ENCODE assay signal across 10 cellular contexts in genomic region chr16:11793840-11794239, GRCh38. TPM values are rescaled to one million over a fixed set of nuclear protein-coding genes. Genes with fewer than 3 reads are reported as not detected.
A peak's percentile ranks its signal among the peaks of the same experiment; 100 is the strongest.
DNase-seq lines count a peak whose midpoint lies in the region; ATAC-seq and TF ChIP-seq lines count a peak whose summit lies in the region.
"Had no signal": no experiment of that assay in that cellular context is flagged by ENCODE, and none has a peak within 500 bp of the region (broad histone marks: within the 10 kb centered on the region; RNA-seq: fewer than 3 reads in every experiment).

No MANE protein-coding gene starts in this region.

- H3K9me2 ChIP-seq in GM23338 (ENCODE audit: insufficient read depth) = no peaks in the 10 kb centered on the region

- H2AFZ ChIP-seq in GM23338 = no peak overlapping the region
- H2AFZ ChIP-seq: parathyroid adenoma had no signal

- H3K4me2 ChIP-seq in GM23338 = no peak overlapping the region

- DNase-seq in GM23338 (ENCODE audit: low spot score) (no peak), NCI-H2171 (lab: John Stamatoyannopoulos, UW) (peak; percentile 21), neural crest cell (ENCODE audit: low read depth, low spot score) (no peak), H4 (ENCODE audit: low spot score) (no peak), NCI-H1694 (lab: John Stamatoyannopoulos, UW) (no peak)
- DNase-seq: activated CD4-positive, alpha-beta T cell treated with anti-CD3 and anti-CD28 coated beads, Interleukin-2, amount 50 U/mL, for 4 hours had no signal

- no peaks in the 10 kb centered on the region for H3K27me3 ChIP-seq in GM23338 (ENCODE audit: insufficient read depth)
- no peaks in the 10 kb centered on the region for H3K27me3 ChIP-seq in duodenal mucosa (ENCODE audit: control insufficient read depth in 1 of 2, insufficient read depth in 2 of 2, low read length in 2 of 2)

- no peaks in the 10 kb centered on the region for H3K9me3 ChIP-seq in duodenal mucosa (ENCODE audit: control insufficient read depth in 1 of 2, low read length in 2 of 2)

- H3K36me3 Mint-ChIP-seq in GM23338 (ENCODE audit: low read depth) (peaks cover 15% of the 10 kb centered on the region; the same call in 2 of the 3 replicates), neural crest cell (ENCODE audit: low read depth) (peaks cover 4% of the 10 kb centered on the region)

- no peak for ATAC-seq in GM23338
- no peak for ATAC-seq in GM19395 (IDR thresholded peaks at IDR 0.05; ENCODE audit: unreplicated experiment)
- no peak for ATAC-seq in GM18498 (IDR thresholded peaks at IDR 0.05; ENCODE audit: unreplicated experiment)

- H3K27ac ChIP-seq in GM23338 (ENCODE audit: low read depth) (0 out of 2 replicates have a peak overlapping the region, but pooled peaks have one; percentile 7), duodenal mucosa (ENCODE audit: low read depth, low read length) (no peak overlapping the region)
- H3K27ac ChIP-seq: parathyroid adenoma had no signal

- H3K27me3 Mint-ChIP-seq in GM23338 (ENCODE audit: insufficient read depth, low read depth, poor library complexity) = peaks cover 5% of the 10 kb centered on the region
- H3K27me3 Mint-ChIP-seq in neural crest cell (ENCODE audit: low read depth) = no peaks in the 10 kb centered on the region

- no peaks in the 10 kb centered on the region for H3K36me3 ChIP-seq in GM23338 (ENCODE audit: insufficient read depth)
- peaks cover 0 to 13% of the 10 kb centered on the region in 2 donors for H3K36me3 ChIP-seq in duodenal mucosa (ENCODE audit: control insufficient read depth in 1 of 2, insufficient read depth in 2 of 2, low read length in 2 of 2)

- peaks cover 38% of the 10 kb centered on the region for H4K20me1 ChIP-seq in GM23338 (replicated peaks; ENCODE audit: insufficient read depth)

- H3K4me1 Mint-ChIP-seq in GM23338 = peaks cover 27% of the 10 kb centered on the region; the same call in 2 of the 3 replicates
- peaks cover 63% of the 10 kb centered on the region for H3K4me1 Mint-ChIP-seq in neural crest cell

- H3K4me3 Mint-ChIP-seq in GM23338 (no peak overlapping the region), neural crest cell (peak overlapping the region; percentile 73)

- H3K27ac Mint-ChIP-seq in GM23338 = 0 out of 2 replicates have a peak overlapping the region, but pooled peaks have one; percentile 60
- peak overlapping the region; percentile 16 for H3K27ac Mint-ChIP-seq in neural crest cell (ENCODE audit: unreplicated experiment)

- TF ChIP-seq CTCF in GM23338 (conservative IDR thresholded peaks at IDR 0.05; ENCODE audit: low read depth in 2 of 2) (no peak), neural crest cell (conservative IDR thresholded peaks at IDR 0.05) (no peak)

- H3K9ac ChIP-seq in duodenal mucosa (ENCODE audit: low read depth in 1 of 2, low read length in 2 of 2) = peak overlapping the region; percentile 16 to 17
- H3K9ac ChIP-seq: parathyroid adenoma had no signal

- H3K4me3 ChIP-seq in GM23338 (no peak overlapping the region), duodenal mucosa (ENCODE audit: low read depth in 1 of 2, low read length in 2 of 2) (peak overlapping the region in 1 of 2 donors; percentile 35)

- H3K4me1 ChIP-seq in GM23338 (ENCODE audit: insufficient read depth) (peaks cover 16% of the 10 kb centered on the region), duodenal mucosa (ENCODE audit: control insufficient read depth in 1 of 2, insufficient read depth in 2 of 2, low read length in 2 of 2) (peaks cover 52 to 63% of the 10 kb centered on the region in 2 donors)

- peaks cover 86% of the 10 kb centered on the region for H3K79me2 ChIP-seq in GM23338 (replicated peaks; ENCODE audit: insufficient read depth)

- peaks cover 19% of the 10 kb centered on the region for H3F3A ChIP-seq in GM23338 (replicated peaks; ENCODE audit: low read depth)

- H3K9me3 Mint-ChIP-seq in GM23338 (no peaks in the 10 kb centered on the region), neural crest cell (no peaks in the 10 kb centered on the region)

TF ChIP-seq in GM23338, 12 proteins besides CTCF, POLR2A, EP300 and RAD21 (continues in another document):
- TF ChIP-seq JUNB (IDR thresholded peaks at IDR 0.05; ENCODE audit: unreplicated experiment) (no peak), ZNF331 (CRISPR knock-in tag; IDR thresholded peaks at IDR 0.05; ENCODE audit: low read depth) (no peak), ZNF462 (CRISPR knock-in tag; IDR thresholded peaks at IDR 0.05) (no peak), STAT1 (IDR thresholded peaks at IDR 0.05; ENCODE audit: unreplicated experiment) (no peak), NANOG (IDR thresholded peaks at IDR 0.05; ENCODE audit: borderline replicate concordance) (no peak), EZH2 (IDR thresholded peaks at IDR 0.05; ENCODE audit: low read depth, unreplicated experiment) (no peak), POLR2AphosphoS5 (IDR thresholded peaks at IDR 0.05; ENCODE audit: low read depth) (no peak), ZNF114 (CRISPR knock-in tag; IDR thresholded peaks at IDR 0.05) (no peak)

RNA-seq across cellular contexts. Expression of gene ZC3H7A, which starts 3.2 kb away (rescaled TPM):
- 32.7 and 61.3 TPM in 2 replicates for total RNA-seq in GM23338 (2014; rRNA removed; shearing (Covaris generic))
- polyA plus RNA-seq in GM23338 (2016; fragmentation: Nextera tagmentation; extraction: Ambion mirVana) = 42.2 and 49.8 TPM in 2 replicates
- total RNA-seq in neural crest cell = 66.5 and 74.6 TPM in 2 replicates
- total RNA-seq in H4 (2014; rRNA removed; shearing (Covaris generic)) = 16.7 and 19.4 TPM in 2 replicates

RNA-seq across cellular contexts. Expression of gene TXNDC11, which starts 51.2 kb away (rescaled TPM):
- total RNA-seq in GM23338 (2014; rRNA removed; shearing (Covaris generic)) = 12.0 and 12.5 TPM in 2 replicates
- 6.3 and 6.8 TPM in 2 replicates for polyA plus RNA-seq in GM23338 (2016; fragmentation: Nextera tagmentation; extraction: Ambion mirVana)
- 16.9 and 18.5 TPM in 2 replicates for total RNA-seq in neural crest cell
- total RNA-seq in H4 (2014; rRNA removed; shearing (Covaris generic)) = 23.7 and 24.4 TPM in 2 replicates

RNA-seq across cellular contexts. Expression of gene RSL1D1, which starts 57.5 kb away (rescaled TPM):
- total RNA-seq in GM23338 (2014; rRNA removed; shearing (Covaris generic)) = 298 and 349 TPM in 2 replicates
- 370 and 495 TPM in 2 replicates for polyA plus RNA-seq in GM23338 (2016; fragmentation: Nextera tagmentation; extraction: Ambion mirVana)
- total RNA-seq in neural crest cell = 199 and 205 TPM in 2 replicates
- 242 and 250 TPM in 2 replicates for total RNA-seq in H4 (2014; rRNA removed; shearing (Covaris generic))
